Comparison of ENCODE assay signal across 1 cellular context in genomic region chr4:126916626-126917140, GRCh38.
TF ChIP-seq lines count a peak whose summit lies in the region.

No MANE protein-coding gene starts in this region.

TF ChIP-seq in K562, 482 proteins besides CTCF, POLR2A, EP300 and RAD21 (continued from another document and continues in another):
- TF ChIP-seq HES1 (IDR thresholded peaks at IDR 0.05; ENCODE audit: low read depth) (no peak), CXXC5 (CRISPR knock-in tag; IDR thresholded peaks at IDR 0.05) (peak; percentile 45; the same call in 1 of the 2 replicates), ZNF507 (tag; conservative IDR thresholded peaks at IDR 0.05) (no peak), SAFB2 (IDR thresholded peaks at IDR 0.05; ENCODE audit: borderline replicate concordance, low read depth, low read length, severe bottlenecking) (no peak), FOXA1 (IDR thresholded peaks at IDR 0.05; ENCODE audit: borderline replicate concordance) (no peak), RNF2 (IDR thresholded peaks at IDR 0.05) (peak; percentile 52; the same call in 1 of the 2 replicates), MECOM (CRISPR knock-in tag; IDR thresholded peaks at IDR 0.05) (no peak), RUNX1 (IDR thresholded peaks at IDR 0.05; ENCODE audit: low read depth) (no peak), ZBTB11 (CRISPR knock-in tag; IDR thresholded peaks at IDR 0.05) (no peak), POU5F1 (IDR thresholded peaks at IDR 0.05; ENCODE audit: borderline replicate concordance, low read depth, low read length, partially characterized antibody) (no peak), PATZ1 (CRISPR knock-in tag; IDR thresholded peaks at IDR 0.05; ENCODE audit: borderline replicate concordance) (no peak), GTF2A2 (tag; IDR thresholded peaks at IDR 0.05) (no peak), ZC3H4 (CRISPR knock-in tag; IDR thresholded peaks at IDR 0.05; ENCODE audit: borderline replicate concordance) (no peak), ZNF23 (CRISPR knock-in tag; IDR thresholded peaks at IDR 0.05) (no peak), SREBF1 (IDR thresholded peaks at IDR 0.05; ENCODE audit: borderline replicate concordance, low read depth, low read length) (no peak), ZBTB8A (IDR thresholded peaks at IDR 0.05; ENCODE audit: partially characterized antibody) (no peak), NONO (IDR thresholded peaks at IDR 0.05; ENCODE audit: low read depth in 2 of 2, low read length in 1 of 2) (no peak), ZNF3 (CRISPR knock-in tag; IDR thresholded peaks at IDR 0.05) (no peak), CSDE1 (IDR thresholded peaks at IDR 0.05) (no peak), ZNF263 (CRISPR knock-in tag; IDR thresholded peaks at IDR 0.05; ENCODE audit: borderline replicate concordance) (no peak), ZNF395 (CRISPR knock-in tag; IDR thresholded peaks at IDR 0.05) (no peak), ZBTB40 (IDR thresholded peaks at IDR 0.05) (no peak), ZBTB40 (CRISPR knock-in tag; IDR thresholded peaks at IDR 0.05) (no peak), ZNF175 (CRISPR knock-in tag; IDR thresholded peaks at IDR 0.05; ENCODE audit: low read depth) (0 out of 2 replicates have a peak, but pooled peaks have one; percentile 53), BHLHE40 (IDR thresholded peaks at IDR 0.05; ENCODE audit: low read length) (peak; percentile 66; the same call in 1 of the 2 replicates), RBM25 (IDR thresholded peaks at IDR 0.05; ENCODE audit: low read depth, low read length, severe bottlenecking) (peak; percentile 53), AFF1 (IDR thresholded peaks at IDR 0.05; ENCODE audit: low read depth in 1 of 2, partially characterized antibody in 2 of 2) (peak in 1 of 2 experiments; percentile 18), ZNF280B (CRISPR knock-in tag; IDR thresholded peaks at IDR 0.05) (no peak), CAMTA2 (CRISPR knock-in tag; conservative IDR thresholded peaks at IDR 0.05) (no peak), MNT (conservative IDR thresholded peaks at IDR 0.05) (0 out of 4 replicates have a peak, but pooled peaks of 1 of the 2 experiments have one; percentile 9), EP400 (IDR thresholded peaks at IDR 0.05) (0 out of 2 replicates have a peak, but pooled peaks have one; percentile 44), CBFA2T2 (conservative IDR thresholded peaks at IDR 0.05) (no peak), HSF4 (CRISPR knock-in tag; IDR thresholded peaks at IDR 0.05; ENCODE audit: borderline replicate concordance) (no peak), POLR2G (IDR thresholded peaks at IDR 0.05; ENCODE audit: low read depth, low read length) (no peak)
